In the genomic region with DNA sequence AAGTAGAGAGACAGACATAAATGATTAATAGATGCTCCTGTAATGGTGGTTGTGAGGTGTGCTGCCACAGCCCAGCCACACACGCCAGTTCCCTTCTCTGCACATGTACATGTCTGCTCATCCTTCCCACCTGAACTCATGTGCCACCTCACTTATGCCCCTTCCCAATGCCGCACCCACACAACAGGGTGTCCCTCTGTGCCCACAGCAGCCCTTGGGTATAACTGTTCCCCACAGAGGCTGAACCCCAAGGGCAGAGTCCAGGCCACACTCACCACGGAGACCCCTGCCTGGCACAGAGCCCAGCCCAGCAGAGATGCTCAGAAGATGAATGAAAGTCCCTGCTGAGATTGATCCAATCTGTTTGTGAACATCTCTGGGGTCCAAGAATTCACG, we compare ENCODE assay signal across 1 cellular context.
TF ChIP-seq lines count a peak whose summit lies in the region.

No MANE protein-coding gene starts in this region.

TF ChIP-seq in K562, 482 proteins besides CTCF, POLR2A, EP300 and RAD21 (continued from another document):
- TF ChIP-seq NFIC (IDR thresholded peaks at IDR 0.05) (peak; percentile 30), ZNF639 (CRISPR knock-in tag; conservative IDR thresholded peaks at IDR 0.05 in 1 of 2, IDR thresholded peaks at IDR 0.05 in 1 of 2) (no peak), NR3C1 (CRISPR knock-in tag; IDR thresholded peaks at IDR 0.05) (no peak), ZNF431 (CRISPR knock-in tag; IDR thresholded peaks at IDR 0.05) (0 out of 2 replicates have a peak, but pooled peaks have one; percentile 20)
TF ChIP-seq in K562: peak in this region for 2.
